ENCODE assay signal across 1 cellular context in genomic region chr1:23558140-23558871, GRCh38.
A peak's percentile ranks its signal among the peaks of the same experiment; 100 is the strongest.
TF ChIP-seq lines count a peak whose summit lies in the region.

No MANE protein-coding gene starts in this region.

TF ChIP-seq in HepG2, 621 proteins besides CTCF, POLR2A, EP300 and RAD21 (continued from another document and continues in another):
- no peak for TF ChIP-seq ZBTB8A (CRISPR knock-in tag; IDR thresholded peaks at IDR 0.05; ENCODE audit: borderline replicate concordance, low read depth)
- peak; percentile 56; the same call in 1 of the 2 replicates for TF ChIP-seq POGZ (CRISPR knock-in tag; IDR thresholded peaks at IDR 0.05)
- no peak for TF ChIP-seq KDM4B (CRISPR knock-in tag; IDR thresholded peaks at IDR 0.05)
- no peak for TF ChIP-seq SNRNP70 (IDR thresholded peaks at IDR 0.05; ENCODE audit: low read depth, low read length)
- no peak for TF ChIP-seq NR3C1 (CRISPR knock-in tag; IDR thresholded peaks at IDR 0.05)
- TF ChIP-seq, protein P1, sequence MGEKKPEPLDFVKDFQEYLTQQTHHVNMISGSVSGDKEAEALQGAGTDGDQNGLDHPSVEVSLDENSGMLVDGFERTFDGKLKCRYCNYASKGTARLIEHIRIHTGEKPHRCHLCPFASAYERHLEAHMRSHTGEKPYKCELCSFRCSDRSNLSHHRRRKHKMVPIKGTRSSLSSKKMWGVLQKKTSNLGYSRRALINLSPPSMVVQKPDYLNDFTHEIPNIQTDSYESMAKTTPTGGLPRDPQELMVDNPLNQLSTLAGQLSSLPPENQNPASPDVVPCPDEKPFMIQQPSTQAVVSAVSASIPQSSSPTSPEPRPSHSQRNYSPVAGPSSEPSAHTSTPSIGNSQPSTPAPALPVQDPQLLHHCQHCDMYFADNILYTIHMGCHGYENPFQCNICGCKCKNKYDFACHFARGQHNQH (CRISPR knock-in tag; IDR thresholded peaks at IDR 0.05) = peak; percentile 79; the same call in 1 of the 2 replicates
- peak; percentile 89 for TF ChIP-seq SNAPC2 (CRISPR knock-in tag; IDR thresholded peaks at IDR 0.05)
- TF ChIP-seq MLLT10 (CRISPR knock-in tag; IDR thresholded peaks at IDR 0.05) = no peak
- TF ChIP-seq MXI1 (IDR thresholded peaks at IDR 0.05; ENCODE audit: borderline replicate concordance, low read depth, low read length) = no peak; the same call in 2 of the 3 replicates
- no peak; the same call in 1 of the 2 replicates for TF ChIP-seq HMGXB3 (CRISPR knock-in tag; IDR thresholded peaks at IDR 0.05; ENCODE audit: borderline replicate concordance)
- TF ChIP-seq, protein P2, sequence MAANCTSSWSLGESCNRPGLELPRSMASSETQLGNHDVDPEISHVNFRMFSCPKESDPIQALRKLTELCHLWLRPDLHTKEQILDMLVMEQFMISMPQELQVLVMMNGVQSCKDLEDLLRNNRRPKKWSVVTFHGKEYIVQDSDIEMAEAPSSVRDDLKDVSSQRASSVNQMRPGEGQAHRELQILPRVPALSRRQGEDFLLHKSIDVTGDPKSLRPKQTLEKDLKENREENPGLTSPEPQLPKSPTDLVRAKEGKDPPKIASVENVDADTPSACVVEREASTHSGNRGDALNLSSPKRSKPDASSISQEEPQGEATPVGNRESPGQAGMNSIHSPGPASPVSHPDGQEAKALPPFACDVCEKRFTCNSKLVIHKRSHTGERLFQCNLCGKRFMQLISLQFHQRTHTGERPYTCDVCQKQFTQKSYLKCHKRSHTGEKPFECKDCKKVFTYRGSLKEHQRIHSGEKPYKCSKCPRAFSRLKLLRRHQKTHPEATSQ (CRISPR knock-in tag; IDR thresholded peaks at IDR 0.05; ENCODE audit: borderline replicate concordance) = 0 out of 2 replicates have a peak, but pooled peaks have one; percentile 27
- TF ChIP-seq CREM (IDR thresholded peaks at IDR 0.05) = peak; percentile 51; the same call in 1 of the 2 replicates
- TF ChIP-seq CREM (CRISPR knock-in tag; IDR thresholded peaks at IDR 0.05) = no peak
- TF ChIP-seq NFE2L2 (IDR thresholded peaks at IDR 0.05; ENCODE audit: low read length) = no peak
- TF ChIP-seq BORCS8-MEF2B (CRISPR knock-in tag; IDR thresholded peaks at IDR 0.05) = peak; percentile 79
- TF ChIP-seq REST (IDR thresholded peaks at IDR 0.05; ENCODE audit: borderline replicate concordance in 1 of 2, low read depth in 1 of 2, low read length in 2 of 2) = no peak
- TF ChIP-seq RCOR2 (CRISPR knock-in tag; IDR thresholded peaks at IDR 0.05) = no peak
- TF ChIP-seq E2F1 (CRISPR knock-in tag; IDR thresholded peaks at IDR 0.05) = peak; percentile 84
- TF ChIP-seq ZNF75D (CRISPR knock-in tag; IDR thresholded peaks at IDR 0.05; ENCODE audit: borderline replicate concordance) = no peak
- TF ChIP-seq SP1 (IDR thresholded peaks at IDR 0.05) = no peak
- 0 out of 2 replicates have a peak, but pooled peaks have one; percentile 12 for TF ChIP-seq SP1 (CRISPR knock-in tag; IDR thresholded peaks at IDR 0.05)
- peak; percentile 97 for TF ChIP-seq MED8 (CRISPR knock-in tag; IDR thresholded peaks at IDR 0.05; ENCODE audit: insufficient replicate concordance)
- peak; percentile 68; the same call in 1 of the 2 replicates for TF ChIP-seq GATAD2A (CRISPR knock-in tag; IDR thresholded peaks at IDR 0.05)
- TF ChIP-seq ZNF790 (CRISPR knock-in tag; IDR thresholded peaks at IDR 0.05; ENCODE audit: borderline replicate concordance) = no peak
- TF ChIP-seq ZNF564 (CRISPR knock-in tag; IDR thresholded peaks at IDR 0.05) = peak; percentile 52; the same call in 1 of the 2 replicates
- TF ChIP-seq NFKBIZ (CRISPR knock-in tag; IDR thresholded peaks at IDR 0.05) = no peak
- TF ChIP-seq, protein P3, sequence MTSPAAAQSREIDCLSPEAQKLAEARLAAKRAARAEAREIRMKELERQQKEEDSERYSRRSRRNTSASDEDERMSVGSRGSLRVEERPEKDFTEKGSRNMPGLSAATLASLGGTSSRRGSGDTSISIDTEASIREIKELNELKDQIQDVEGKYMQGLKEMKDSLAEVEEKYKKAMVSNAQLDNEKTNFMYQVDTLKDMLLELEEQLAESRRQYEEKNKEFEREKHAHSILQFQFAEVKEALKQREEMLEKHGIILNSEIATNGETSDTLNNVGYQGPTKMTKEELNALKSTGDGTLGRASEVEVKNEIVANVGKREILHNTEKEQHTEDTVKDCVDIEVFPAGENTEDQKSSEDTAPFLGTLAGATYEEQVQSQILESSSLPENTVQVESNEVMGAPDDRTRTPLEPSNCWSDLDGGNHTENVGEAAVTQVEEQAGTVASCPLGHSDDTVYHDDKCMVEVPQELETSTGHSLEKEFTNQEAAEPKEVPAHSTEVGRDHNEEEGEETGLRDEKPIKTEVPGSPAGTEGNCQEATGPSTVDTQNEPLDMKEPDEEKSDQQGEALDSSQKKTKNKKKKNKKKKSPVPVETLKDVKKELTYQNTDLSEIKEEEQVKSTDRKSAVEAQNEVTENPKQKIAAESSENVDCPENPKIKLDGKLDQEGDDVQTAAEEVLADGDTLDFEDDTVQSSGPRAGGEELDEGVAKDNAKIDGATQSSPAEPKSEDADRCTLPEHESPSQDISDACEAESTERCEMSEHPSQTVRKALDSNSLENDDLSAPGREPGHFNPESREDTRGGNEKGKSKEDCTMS (CRISPR knock-in tag; conservative IDR thresholded peaks at IDR 0.05) = no peak
- TF ChIP-seq MLXIP (CRISPR knock-in tag; IDR thresholded peaks at IDR 0.05; ENCODE audit: borderline replicate concordance) = no peak
- TF ChIP-seq ZEB1 (IDR thresholded peaks at IDR 0.05; ENCODE audit: insufficient replicate concordance, low read depth) = no peak
- no peak for TF ChIP-seq ZNF703 (CRISPR knock-in tag; IDR thresholded peaks at IDR 0.05; ENCODE audit: borderline replicate concordance)
- no peak for TF ChIP-seq YEATS4 (CRISPR knock-in tag; IDR thresholded peaks at IDR 0.05; ENCODE audit: borderline replicate concordance)
- TF ChIP-seq GATA4 (IDR thresholded peaks at IDR 0.05; ENCODE audit: borderline replicate concordance, low read depth) = peak; percentile 23; the same call in 1 of the 2 replicates
- TF ChIP-seq AHDC1 (CRISPR knock-in tag; IDR thresholded peaks at IDR 0.05; ENCODE audit: borderline replicate concordance) = no peak
- no peak for TF ChIP-seq ZNF282 (IDR thresholded peaks at IDR 0.05; ENCODE audit: partially characterized antibody)
- TF ChIP-seq NFKB2 (CRISPR knock-in tag; IDR thresholded peaks at IDR 0.05; ENCODE audit: borderline replicate concordance) = no peak; the same call in 1 of the 2 replicates
- no peak for TF ChIP-seq SP2 (CRISPR knock-in tag; IDR thresholded peaks at IDR 0.05)
